Comparison of ENCODE assay signal across 1 cellular context in genomic region chr6:155627722-155628212, GRCh38.
TF ChIP-seq lines count a peak whose summit lies in the region.

No MANE protein-coding gene starts in this region.

TF ChIP-seq in HEK293, 187 proteins besides CTCF, POLR2A, EP300 and RAD21:
- peak; percentile 70 for TF ChIP-seq ZNF366 (tag by site-specific recombination; conservative IDR thresholded peaks at IDR 0.05)
